Comparison of ENCODE assay signal across 1 cellular context in genomic region chr19:10403137-10404021, GRCh38.
TF ChIP-seq lines count a peak whose summit lies in the region.

CDC37 (minus strand) TSS chr19:10403542; CDS start chr19:10403479, 63 bp downstream.

TF ChIP-seq in HepG2, 621 proteins besides CTCF, POLR2A, EP300 and RAD21 (continued from another document and continues in another):
- TF ChIP-seq CEBPB (IDR thresholded peaks at IDR 0.05; ENCODE audit: borderline replicate concordance, low read depth, low read length): no peak
- TF ChIP-seq FOXO1 (CRISPR knock-in tag; IDR thresholded peaks at IDR 0.05): peak; percentile 4; the same call in 1 of the 2 replicates
- no peak for TF ChIP-seq MIER2 (CRISPR knock-in tag; IDR thresholded peaks at IDR 0.05)
- peak; percentile 57; the same call in 1 of the 2 replicates for TF ChIP-seq ISL2 (CRISPR knock-in tag; IDR thresholded peaks at IDR 0.05)
- no peak for TF ChIP-seq TEAD3 (CRISPR knock-in tag; optimal IDR thresholded peaks at IDR 0.05; ENCODE audit: borderline replicate concordance)
- peak; percentile 37; the same call in 1 of the 2 replicates for TF ChIP-seq ZBTB43 (CRISPR knock-in tag; conservative IDR thresholded peaks at IDR 0.05)
- TF ChIP-seq JDP2 (CRISPR knock-in tag; IDR thresholded peaks at IDR 0.05; ENCODE audit: borderline replicate concordance): no peak
- TF ChIP-seq ZBTB20 (CRISPR knock-in tag; IDR thresholded peaks at IDR 0.05; ENCODE audit: borderline replicate concordance, low read depth): 0 out of 2 replicates have a peak, but pooled peaks have one; percentile 20
- TF ChIP-seq CREB1 (IDR thresholded peaks at IDR 0.05): peak; percentile 100
- TF ChIP-seq CREB1 (CRISPR knock-in tag; IDR thresholded peaks at IDR 0.05): peak; percentile 96
- no peak for TF ChIP-seq ZUFSP (CRISPR knock-in tag; IDR thresholded peaks at IDR 0.05; ENCODE audit: borderline replicate concordance)
- TF ChIP-seq, protein P1, sequence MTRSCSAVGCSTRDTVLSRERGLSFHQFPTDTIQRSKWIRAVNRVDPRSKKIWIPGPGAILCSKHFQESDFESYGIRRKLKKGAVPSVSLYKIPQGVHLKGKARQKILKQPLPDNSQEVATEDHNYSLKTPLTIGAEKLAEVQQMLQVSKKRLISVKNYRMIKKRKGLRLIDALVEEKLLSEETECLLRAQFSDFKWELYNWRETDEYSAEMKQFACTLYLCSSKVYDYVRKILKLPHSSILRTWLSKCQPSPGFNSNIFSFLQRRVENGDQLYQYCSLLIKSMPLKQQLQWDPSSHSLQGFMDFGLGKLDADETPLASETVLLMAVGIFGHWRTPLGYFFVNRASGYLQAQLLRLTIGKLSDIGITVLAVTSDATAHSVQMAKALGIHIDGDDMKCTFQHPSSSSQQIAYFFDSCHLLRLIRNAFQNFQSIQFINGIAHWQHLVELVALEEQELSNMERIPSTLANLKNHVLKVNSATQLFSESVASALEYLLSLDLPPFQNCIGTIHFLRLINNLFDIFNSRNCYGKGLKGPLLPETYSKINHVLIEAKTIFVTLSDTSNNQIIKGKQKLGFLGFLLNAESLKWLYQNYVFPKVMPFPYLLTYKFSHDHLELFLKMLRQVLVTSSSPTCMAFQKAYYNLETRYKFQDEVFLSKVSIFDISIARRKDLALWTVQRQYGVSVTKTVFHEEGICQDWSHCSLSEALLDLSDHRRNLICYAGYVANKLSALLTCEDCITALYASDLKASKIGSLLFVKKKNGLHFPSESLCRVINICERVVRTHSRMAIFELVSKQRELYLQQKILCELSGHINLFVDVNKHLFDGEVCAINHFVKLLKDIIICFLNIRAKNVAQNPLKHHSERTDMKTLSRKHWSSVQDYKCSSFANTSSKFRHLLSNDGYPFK (CRISPR knock-in tag; IDR thresholded peaks at IDR 0.05; ENCODE audit: borderline replicate concordance): peak; percentile 49; the same call in 1 of the 2 replicates
- TF ChIP-seq KLF15 (CRISPR knock-in tag; IDR thresholded peaks at IDR 0.05; ENCODE audit: borderline replicate concordance): no peak
- TF ChIP-seq IRX3 (CRISPR knock-in tag; IDR thresholded peaks at IDR 0.05; ENCODE audit: borderline replicate concordance, low read depth): no peak
- 0 out of 2 replicates have a peak, but pooled peaks have one; percentile 12 for TF ChIP-seq ZSCAN9 (CRISPR knock-in tag; IDR thresholded peaks at IDR 0.05; ENCODE audit: borderline replicate concordance)
- TF ChIP-seq MXD4 (CRISPR knock-in tag; IDR thresholded peaks at IDR 0.05): peak; percentile 75
- TF ChIP-seq, protein P2, sequence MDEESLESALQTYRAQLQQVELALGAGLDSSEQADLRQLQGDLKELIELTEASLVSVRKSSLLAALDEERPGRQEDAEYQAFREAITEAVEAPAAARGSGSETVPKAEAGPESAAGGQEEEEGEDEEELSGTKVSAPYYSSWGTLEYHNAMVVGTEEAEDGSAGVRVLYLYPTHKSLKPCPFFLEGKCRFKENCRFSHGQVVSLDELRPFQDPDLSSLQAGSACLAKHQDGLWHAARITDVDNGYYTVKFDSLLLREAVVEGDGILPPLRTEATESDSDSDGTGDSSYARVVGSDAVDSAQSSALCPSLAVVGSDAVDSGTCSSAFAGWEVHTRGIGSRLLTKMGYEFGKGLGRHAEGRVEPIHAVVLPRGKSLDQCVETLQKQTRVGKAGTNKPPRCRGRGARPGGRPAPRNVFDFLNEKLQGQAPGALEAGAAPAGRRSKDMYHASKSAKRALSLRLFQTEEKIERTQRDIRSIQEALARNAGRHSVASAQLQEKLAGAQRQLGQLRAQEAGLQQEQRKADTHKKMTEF (CRISPR knock-in tag; IDR thresholded peaks at IDR 0.05): peak; percentile 34; the same call in 1 of the 2 replicates
- no peak for TF ChIP-seq PCBP2 (optimal IDR thresholded peaks at IDR 0.05; ENCODE audit: low read depth, low read length, poor library complexity, severe bottlenecking)
- TF ChIP-seq SAP130 (CRISPR knock-in tag; IDR thresholded peaks at IDR 0.05; ENCODE audit: low read depth): peak; percentile 99
- TF ChIP-seq, protein P3, sequence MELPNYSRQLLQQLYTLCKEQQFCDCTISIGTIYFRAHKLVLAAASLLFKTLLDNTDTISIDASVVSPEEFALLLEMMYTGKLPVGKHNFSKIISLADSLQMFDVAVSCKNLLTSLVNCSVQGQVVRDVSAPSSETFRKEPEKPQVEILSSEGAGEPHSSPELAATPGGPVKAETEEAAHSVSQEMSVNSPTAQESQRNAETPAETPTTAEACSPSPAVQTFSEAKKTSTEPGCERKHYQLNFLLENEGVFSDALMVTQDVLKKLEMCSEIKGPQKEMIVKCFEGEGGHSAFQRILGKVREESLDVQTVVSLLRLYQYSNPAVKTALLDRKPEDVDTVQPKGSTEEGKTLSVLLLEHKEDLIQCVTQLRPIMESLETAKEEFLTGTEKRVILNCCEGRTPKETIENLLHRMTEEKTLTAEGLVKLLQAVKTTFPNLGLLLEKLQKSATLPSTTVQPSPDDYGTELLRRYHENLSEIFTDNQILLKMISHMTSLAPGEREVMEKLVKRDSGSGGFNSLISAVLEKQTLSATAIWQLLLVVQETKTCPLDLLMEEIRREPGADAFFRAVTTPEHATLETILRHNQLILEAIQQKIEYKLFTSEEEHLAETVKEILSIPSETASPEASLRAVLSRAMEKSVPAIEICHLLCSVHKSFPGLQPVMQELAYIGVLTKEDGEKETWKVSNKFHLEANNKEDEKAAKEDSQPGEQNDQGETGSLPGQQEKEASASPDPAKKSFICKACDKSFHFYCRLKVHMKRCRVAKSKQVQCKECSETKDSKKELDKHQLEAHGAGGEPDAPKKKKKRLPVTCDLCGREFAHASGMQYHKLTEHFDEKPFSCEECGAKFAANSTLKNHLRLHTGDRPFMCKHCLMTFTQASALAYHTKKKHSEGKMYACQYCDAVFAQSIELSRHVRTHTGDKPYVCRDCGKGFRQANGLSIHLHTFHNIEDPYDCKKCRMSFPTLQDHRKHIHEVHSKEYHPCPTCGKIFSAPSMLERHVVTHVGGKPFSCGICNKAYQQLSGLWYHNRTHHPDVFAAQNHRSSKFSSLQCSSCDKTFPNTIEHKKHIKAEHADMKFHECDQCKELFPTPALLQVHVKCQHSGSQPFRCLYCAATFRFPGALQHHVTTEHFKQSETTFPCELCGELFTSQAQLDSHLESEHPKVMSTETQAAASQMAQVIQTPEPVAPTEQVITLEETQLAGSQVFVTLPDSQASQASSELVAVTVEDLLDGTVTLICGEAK (IDR thresholded peaks at IDR 0.05): peak; percentile 39; the same call in 1 of the 2 replicates
- TF ChIP-seq, protein P3 (CRISPR knock-in tag; IDR thresholded peaks at IDR 0.05): no peak; the same call in 1 of the 2 replicates
- TF ChIP-seq ZNF644 (CRISPR knock-in tag; IDR thresholded peaks at IDR 0.05; ENCODE audit: low read depth): no peak
- no peak for TF ChIP-seq ZNF615 (CRISPR knock-in tag; IDR thresholded peaks at IDR 0.05; ENCODE audit: borderline replicate concordance)
- peak; percentile 90 for TF ChIP-seq GATAD1 (CRISPR knock-in tag; IDR thresholded peaks at IDR 0.05)
- TF ChIP-seq DNMT1 (CRISPR knock-in tag; IDR thresholded peaks at IDR 0.05): 0 out of 2 replicates have a peak, but pooled peaks have one; percentile 53
- TF ChIP-seq, protein P4, sequence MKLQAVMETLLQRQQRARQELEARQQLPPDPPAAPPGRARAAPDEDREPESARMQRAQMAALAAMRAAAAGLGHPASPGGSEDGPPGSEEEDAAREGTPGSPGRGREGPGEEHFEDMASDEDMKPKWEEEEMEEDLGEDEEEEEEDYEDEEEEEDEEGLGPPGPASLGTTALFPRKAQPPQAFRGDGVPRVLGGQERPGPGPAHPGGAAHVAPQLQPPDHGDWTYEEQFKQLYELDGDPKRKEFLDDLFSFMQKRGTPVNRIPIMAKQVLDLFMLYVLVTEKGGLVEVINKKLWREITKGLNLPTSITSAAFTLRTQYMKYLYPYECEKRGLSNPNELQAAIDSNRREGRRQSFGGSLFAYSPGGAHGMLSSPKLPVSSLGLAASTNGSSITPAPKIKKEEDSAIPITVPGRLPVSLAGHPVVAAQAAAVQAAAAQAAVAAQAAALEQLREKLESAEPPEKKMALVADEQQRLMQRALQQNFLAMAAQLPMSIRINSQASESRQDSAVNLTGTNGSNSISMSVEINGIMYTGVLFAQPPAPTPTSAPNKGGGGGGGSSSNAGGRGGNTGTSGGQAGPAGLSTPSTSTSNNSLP (IDR thresholded peaks at IDR 0.05; ENCODE audit: low read depth, low read length): no peak
- TF ChIP-seq ATF7-NPFF (CRISPR knock-in tag; IDR thresholded peaks at IDR 0.05; ENCODE audit: low read depth): no peak
- peak; percentile 75; the same call in 1 of the 2 replicates for TF ChIP-seq MYC (CRISPR knock-in tag; IDR thresholded peaks at IDR 0.05; ENCODE audit: borderline replicate concordance)
- no peak for TF ChIP-seq FOXA3 (CRISPR knock-in tag; IDR thresholded peaks at IDR 0.05)
- TF ChIP-seq NFKBIZ (CRISPR knock-in tag; IDR thresholded peaks at IDR 0.05): 0 out of 2 replicates have a peak, but pooled peaks have one; percentile 38
- TF ChIP-seq NAIF1 (CRISPR knock-in tag; IDR thresholded peaks at IDR 0.05; ENCODE audit: borderline replicate concordance): peak; percentile 93
- TF ChIP-seq GPN1 (CRISPR knock-in tag; IDR thresholded peaks at IDR 0.05; ENCODE audit: borderline replicate concordance): no peak
- TF ChIP-seq ZBTB2 (CRISPR knock-in tag; IDR thresholded peaks at IDR 0.05; ENCODE audit: low read depth): no peak
- TF ChIP-seq ZNF256 (CRISPR knock-in tag; conservative IDR thresholded peaks at IDR 0.05): peak; percentile 81; the same call in 1 of the 2 replicates
- no peak; the same call in 1 of the 2 replicates for TF ChIP-seq SOX5 (CRISPR knock-in tag; IDR thresholded peaks at IDR 0.05; ENCODE audit: borderline replicate concordance)
- TF ChIP-seq, protein P5, sequence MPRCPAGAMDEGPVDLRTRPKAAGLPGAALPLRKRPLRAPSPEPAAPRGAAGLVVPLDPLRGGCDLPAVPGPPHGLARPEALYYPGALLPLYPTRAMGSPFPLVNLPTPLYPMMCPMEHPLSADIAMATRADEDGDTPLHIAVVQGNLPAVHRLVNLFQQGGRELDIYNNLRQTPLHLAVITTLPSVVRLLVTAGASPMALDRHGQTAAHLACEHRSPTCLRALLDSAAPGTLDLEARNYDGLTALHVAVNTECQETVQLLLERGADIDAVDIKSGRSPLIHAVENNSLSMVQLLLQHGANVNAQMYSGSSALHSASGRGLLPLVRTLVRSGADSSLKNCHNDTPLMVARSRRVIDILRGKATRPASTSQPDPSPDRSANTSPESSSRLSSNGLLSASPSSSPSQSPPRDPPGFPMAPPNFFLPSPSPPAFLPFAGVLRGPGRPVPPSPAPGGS (CRISPR knock-in tag; IDR thresholded peaks at IDR 0.05): 0 out of 2 replicates have a peak, but pooled peaks have one; percentile 21
- no peak; the same call in 1 of the 2 replicates for TF ChIP-seq SMAD1 (CRISPR knock-in tag; IDR thresholded peaks at IDR 0.05; ENCODE audit: borderline replicate concordance, low read depth)
- 0 out of 2 replicates have a peak, but pooled peaks have one; percentile 18 for TF ChIP-seq RARA (CRISPR knock-in tag; IDR thresholded peaks at IDR 0.05)
- peak; percentile 82; the same call in 1 of the 2 replicates for TF ChIP-seq HOXA3 (CRISPR knock-in tag; IDR thresholded peaks at IDR 0.05)
